In genomic region chr14:59283380-59283779, GRCh38 we compare ENCODE assay signal across 18 cellular contexts.
DNase-seq lines count a peak whose midpoint lies in the region; ATAC-seq and TF ChIP-seq lines count a peak whose summit lies in the region.
"Had no signal": no experiment of that assay in that cellular context is flagged by ENCODE, and none has a peak within 500 bp of the region (broad histone marks: within the 10 kb centered on the region; RNA-seq: fewer than 3 reads in every experiment).

No MANE protein-coding gene starts in this region.

- H4K5ac ChIP-seq in IMR-90 (ENCODE audit: low read depth, low read length) = no peak overlapping the region

- H3K79me1 ChIP-seq in IMR-90 (ENCODE audit: low read depth in 1 of 2, low read length in 2 of 2) = no peaks in the 10 kb centered on the region

- no peak overlapping the region for H2AK5ac ChIP-seq in IMR-90 (ENCODE audit: low read depth, low read length)

- H3K4me3 ChIP-seq in AG09309 (ENCODE audit: control insufficient read depth, low read depth, low read length) (no peak overlapping the region), IMR-90 (ENCODE audit: insufficient read depth, low read depth, low read length) (no peak overlapping the region), astrocyte of the spinal cord (ENCODE audit: low read depth, low read length) (no peak overlapping the region)
- H3K4me3 ChIP-seq: sigmoid colon had no signal

- H2BK15ac ChIP-seq in IMR-90 (ENCODE audit: low read depth, low read length) = no peak overlapping the region

- H4K8ac ChIP-seq in IMR-90 (ENCODE audit: low read depth in 2 of 2, low read length in 2 of 2) = 0 out of 4 replicates have a peak overlapping the region, but pooled peaks of 1 of the 2 experiments have one; percentile 1

- intact Hi-C loops in IMR-90 (cut with micrococcal nuclease) = no loop called here
- intact Hi-C loops in Right ventricle myocardium inferior (cut with DNase I) = no loop called here

- no peak overlapping the region for H3K23ac ChIP-seq in IMR-90 (ENCODE audit: low read depth, low read length)

- H3K9me1 ChIP-seq in IMR-90 (ENCODE audit: insufficient read depth, low read length) = peaks cover 5% of the 10 kb centered on the region

- TF ChIP-seq CTCF in AG09309 (IDR thresholded peaks at IDR 0.05; ENCODE audit: control insufficient read depth, insufficient read depth, low read depth, low read length, missing control alignments) (no peak), IMR-90 (conservative IDR thresholded peaks at IDR 0.05; ENCODE audit: low read depth, low read length) (no peak), astrocyte of the spinal cord (IDR thresholded peaks at IDR 0.05; ENCODE audit: low read depth, low read length) (no peak)

- no peak overlapping the region for H3K27ac ChIP-seq in IMR-90 (ENCODE audit: insufficient read depth, low read length)
- H3K27ac ChIP-seq: KMS-11, sigmoid colon had no signal

- DNase-seq in AG09309 (ENCODE audit: low read depth) (peak; percentile 52), IMR-90 (peak; percentile 51), astrocyte of the spinal cord (ENCODE audit: low read depth, low spot score) (peak; percentile 33), kidney glomerular epithelial cell (lab: John Stamatoyannopoulos, UW) (peak; percentile 88), Right ventricle myocardium inferior (ENCODE audit: missing footprints) (no peak), RKO (ENCODE audit: low spot score) (no peak)
- DNase-seq in activated naive CD4-positive, alpha-beta T cell (lab: John Stamatoyannopoulos, UW) = no peak
- DNase-seq: activated CD8-positive, alpha-beta memory T cell treated with anti-CD3 and anti-CD28 coated beads, Interleukin-2, amount 10 ng/mL, durations not matched to agents 7 days and 5 days; activated naive CD4-positive, alpha-beta T cell treated with anti-CD3 and anti-CD28 coated beads, Interleukin-2, amount 10 ng/mL, durations not matched to agents 7 days and 5 days; AML-193; effector memory CD4-positive, alpha-beta T cell; NCI-H146; NCI-H69; sigmoid colon had no signal

- dilution Hi-C loops in IMR-90 (cut with HindIII; ENCODE audit: low sequenced_read_pairs, unreplicated experiment) = no loop called here

- no TSS peak for BruUV-seq in IMR-90 (replicated peaks; lab: Mats Ljungman, UMichigan)

- no peak overlapping the region for H2BK20ac ChIP-seq in IMR-90 (ENCODE audit: low read depth, low read length)

- peaks cover 14% of the 10 kb centered on the region for H3K4me1 ChIP-seq in IMR-90 (ENCODE audit: control insufficient read depth, insufficient read depth, low read length)

- no peak overlapping the region for H3K9ac ChIP-seq in IMR-90 (ENCODE audit: low read depth, low read length)
- H3K9ac ChIP-seq: KMS-11 had no signal

- no peaks in the 10 kb centered on the region for H4K20me1 ChIP-seq in IMR-90 (ENCODE audit: insufficient read depth, low read length)

- CTCF ChIA-PET in IMR-90 (lab: Yijun Ruan, JAX) = interaction anchor here (0.8 kb wide), 1 partner anchor 154 kb away, joined by 3 read pairs; no protein-coding TSS in a partner anchor

- no peaks in the 10 kb centered on the region for H3K36me3 ChIP-seq in IMR-90 (ENCODE audit: control insufficient read depth, insufficient read depth, low read length)
- H3K36me3 ChIP-seq: sigmoid colon had no signal

- no peak overlapping the region for H3K14ac ChIP-seq in IMR-90 (replicated peaks; ENCODE audit: low read depth, low read length)

- no peak overlapping the region for H4K91ac ChIP-seq in IMR-90 (ENCODE audit: insufficient read depth, low read depth, low read length)

- ATAC-seq in IMR-90 (ENCODE audit: low read depth) = no peak
- no peak for ATAC-seq in Right ventricle myocardium inferior
- ATAC-seq in GM19023 (IDR thresholded peaks at IDR 0.05; ENCODE audit: unreplicated experiment) = no peak
- ATAC-seq: activated CD4-positive, CD25-positive, alpha-beta regulatory T cell treated with anti-CD3 and anti-CD28 coated beads, Interleukin-2, amount 50 U/mL, for 24 hours; activated CD8-positive, alpha-beta memory T cell treated with anti-CD3 and anti-CD28 coated beads, Interleukin-2, amount 10 ng/mL, durations not matched to agents 7 days and 5 days; stimulated activated effector memory CD8-positive, alpha-beta T cell treated with anti-CD3 and anti-CD28 coated beads, Interleukin-12 subunit alpha, Interleukin-12 subunit beta, amount 100 ng/mL, for 72 hours had no signal

- no peaks in the 10 kb centered on the region for H3K27me3 ChIP-seq in IMR-90 (ENCODE audit: control insufficient read depth, insufficient read depth, low read length)
- H3K27me3 ChIP-seq: sigmoid colon had no signal

- no peak overlapping the region for H2AFZ ChIP-seq in IMR-90 (replicated peaks; ENCODE audit: low read length, poor library complexity)

- TF ChIP-seq POLR2A in IMR-90 (IDR thresholded peaks at IDR 0.05; ENCODE audit: low read depth, low read length) = no peak

- TF ChIP-seq RAD21 in IMR-90 (IDR thresholded peaks at IDR 0.05; ENCODE audit: low read length) = no peak

- no peak overlapping the region for H3K4ac ChIP-seq in IMR-90 (ENCODE audit: low read depth, low read length)

- no peak overlapping the region for H2BK5ac ChIP-seq in IMR-90 (ENCODE audit: low read depth, low read length, poor library complexity, severe bottlenecking)

- POLR2A ChIA-PET in IMR-90 (lab: Charles Lee; ENCODE audit: unreplicated experiment) = interaction anchor here (0.5 kb wide), 1 partner anchor 23 kb away, joined by 3 read pairs; no protein-coding TSS in a partner anchor

- H3K9me3 ChIP-seq in IMR-90 (ENCODE audit: control insufficient read depth, insufficient read depth, low read length) = no peaks in the 10 kb centered on the region; the same call in 1 of the 2 replicates
- H3K9me3 ChIP-seq: sigmoid colon had no signal

- no peak overlapping the region for H2BK120ac ChIP-seq in IMR-90 (ENCODE audit: low read depth, low read length)

- no peak overlapping the region for H2AK9ac ChIP-seq in IMR-90 (replicated peaks; ENCODE audit: low read depth, low read length, poor library complexity)

- H3K18ac ChIP-seq in IMR-90 (ENCODE audit: low read depth, low read length) = peak overlapping the region; percentile 32; the same call in 1 of the 2 replicates

- H3K56ac ChIP-seq in IMR-90 (ENCODE audit: extremely low read depth, insufficient read depth, low read length) = no peak overlapping the region

- no peak overlapping the region for H3K4me2 ChIP-seq in IMR-90 (ENCODE audit: low read depth, low read length)
- H3K4me2 ChIP-seq: KMS-11 had no signal

- in situ Hi-C loops in IMR-90 (cut with MboI; ENCODE audit: low sequenced_read_pairs) = no loop called here
- in situ Hi-C loops in astrocyte of the spinal cord (cut with HindIII; ENCODE audit: low sequenced_read_pairs) = no loop called here

TF ChIP-seq in IMR-90, 13 proteins besides CTCF, POLR2A, EP300 and RAD21:
- no peak for TF ChIP-seq BHLHE40 (IDR thresholded peaks at IDR 0.05; ENCODE audit: low read depth, low read length)
- TF ChIP-seq MAZ (IDR thresholded peaks at IDR 0.05; ENCODE audit: borderline replicate concordance, low read depth, low read length) = no peak
- peak; percentile 67 for TF ChIP-seq CEBPB (IDR thresholded peaks at IDR 0.05; ENCODE audit: low read depth, low read length)
- TF ChIP-seq NFE2L2 (IDR thresholded peaks at IDR 0.05; ENCODE audit: low read depth, low read length) = no peak
- TF ChIP-seq MAFK (IDR thresholded peaks at IDR 0.05; ENCODE audit: low read depth, low read length) = no peak
- TF ChIP-seq RFX5 (IDR thresholded peaks at IDR 0.05; ENCODE audit: low read depth, low read length) = no peak
TF ChIP-seq in IMR-90: peak in this region for 1.

Comparison
In these comparisons a context has a peak if more than half of its experiments do, and no peak if none do; other contexts are left out.
1. DNase-seq: peak in AG09309 (single experiment), IMR-90 (single experiment), astrocyte of the spinal cord (single experiment) and kidney glomerular epithelial cell (single experiment); none in Right ventricle myocardium inferior (single experiment), activated naive CD4-positive, alpha-beta T cell (0 of 4) and RKO (single experiment).